8 cellular contexts compared by ENCODE assay signal in the genomic region with DNA sequence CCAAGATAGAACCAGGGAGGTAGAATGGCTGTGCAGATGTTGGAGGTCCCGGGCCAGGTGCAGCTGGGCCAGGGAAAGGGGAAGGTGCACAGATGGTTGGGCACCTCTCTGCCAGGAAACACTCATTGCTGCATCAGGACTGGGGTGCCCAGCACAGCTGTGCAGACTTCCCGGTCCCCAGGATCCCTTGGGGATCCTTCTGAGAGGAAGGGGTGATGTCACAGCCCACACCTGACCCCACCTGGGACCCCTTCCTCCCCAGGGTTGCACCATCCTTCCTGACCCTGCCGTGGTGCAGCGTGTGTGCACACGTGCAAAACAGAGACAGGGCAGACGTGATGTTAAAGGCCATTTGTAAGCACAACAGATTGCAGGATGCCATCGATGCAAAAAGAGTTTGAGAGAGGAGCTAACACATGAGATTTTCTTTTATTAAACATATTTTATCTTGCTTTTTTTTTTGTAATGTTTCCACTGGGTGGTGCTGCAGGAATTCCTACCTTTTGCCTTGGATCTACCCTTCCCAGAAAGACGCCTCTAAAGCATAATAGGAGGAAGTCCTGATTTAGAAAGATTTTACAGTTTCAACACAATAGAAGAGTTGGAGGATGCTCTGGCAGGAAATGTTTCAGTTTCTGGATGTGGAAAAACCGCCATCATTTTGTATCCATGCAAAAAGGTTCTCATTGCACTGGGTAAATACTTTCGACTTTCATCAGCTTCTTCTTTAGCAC. TPM values are rescaled to one million over a fixed set of nuclear protein-coding genes. Genes with fewer than 3 reads are reported as not detected.
A peak's percentile ranks its signal among the peaks of the same experiment; 100 is the strongest.
DNase-seq lines count a peak whose midpoint lies in the region; ATAC-seq and TF ChIP-seq lines count a peak whose summit lies in the region.
"Had no signal": no experiment of that assay in that cellular context is flagged by ENCODE, and none has a peak within 500 bp of the region (broad histone marks: within the 10 kb centered on the region; RNA-seq: fewer than 3 reads in every experiment).

No MANE protein-coding gene starts in this region.

- no peak overlapping the region for H3K27ac ChIP-seq in HCT116 (ENCODE audit: low read depth, low read length)
- peak overlapping the region; percentile 64 for H3K27ac ChIP-seq in RWPE1

- CTCF ChIA-PET in HCT116 (lab: Charles Lee): no interaction called here
- CTCF ChIA-PET in RWPE1 (lab: Yijun Ruan, JAX): interaction anchor here (0.5 to 0.6 kb wide), 2 partner anchors 249 to 540 kb away, joined by 4 read pairs; no protein-coding TSS in a partner anchor
- CTCF ChIA-PET in activated CD8-positive, alpha-beta memory T cell treated with anti-CD3 and anti-CD28 coated beads, Interleukin-2, amount 10 ng/mL, durations not matched to agents 7 days and 5 days (lab: Charles Lee): interaction anchor here (1.1 to 8.9 kb wide), 3 partner anchors 13 to 297 kb away, joined by 3 to 92 read pairs (median 5); no protein-coding TSS in a partner anchor

- no peaks in the 10 kb centered on the region for H3K9me2 ChIP-seq in HCT116 (ENCODE audit: insufficient read depth)

- BruUV-seq in HCT116 (replicated peaks; lab: Mats Ljungman, UMichigan): no TSS peak

- H3K79me2 ChIP-seq in HCT116 (ENCODE audit: insufficient read depth, low read length): peaks cover 98% of the 10 kb centered on the region

- TF ChIP-seq POLR2A in HCT116 (IDR thresholded peaks at IDR 0.05; ENCODE audit: borderline replicate concordance, extremely low read depth, insufficient read depth, insufficient read length): no peak

- RAD21 ChIA-PET in HCT116 (lab: Charles Lee; ENCODE audit: low non-redundant PET in 1 of 2, low total read pairs in 2 of 2, uncharacterized antibody in 2 of 2, unreplicated experiment in 2 of 2): no interaction called here

- H3K27ac Mint-ChIP-seq in activated CD8-positive, alpha-beta memory T cell treated with anti-CD3 and anti-CD28 coated beads, Interleukin-2, amount 10 ng/mL, durations not matched to agents 7 days and 5 days: no peak overlapping the region

- DNase-seq in HCT116 (ENCODE audit: low read depth, low spot score) (no peak), RWPE1 (ENCODE audit: low spot score) (no peak)
- no peak for DNase-seq in stimulated activated CD4-positive, alpha-beta T cell treated with anti-CD3 and anti-CD28 coated beads, Interleukin-4, amount 100 ng/mL, for 1 hour
- no peak for DNase-seq in activated CD8-positive, alpha-beta memory T cell treated with anti-CD3 and anti-CD28 coated beads, Interleukin-2, amount 10 ng/mL, durations not matched to agents 7 days and 5 days
- DNase-seq in activated CD4-positive, CD25-positive, alpha-beta regulatory T cell treated with anti-CD3 and anti-CD28 coated beads, Interleukin-2, amount 50 U/mL, for 72 hours: no peak
- DNase-seq: central memory CD4-positive, alpha-beta T cell had no signal

- H3K27me3 ChIP-seq in HCT116 (ENCODE audit: insufficient read depth, low read length) (no peaks in the 10 kb centered on the region), skeletal muscle satellite cell (ENCODE audit: control insufficient read depth, insufficient read depth, low read length) (no peaks in the 10 kb centered on the region)

- H3K27me3 Mint-ChIP-seq in activated CD8-positive, alpha-beta memory T cell treated with anti-CD3 and anti-CD28 coated beads, Interleukin-2, amount 10 ng/mL, durations not matched to agents 7 days and 5 days: no peaks in the 10 kb centered on the region

- POLR2A ChIA-PET in HCT116 (lab: Charles Lee): no interaction called here
- POLR2A ChIA-PET in RWPE1 (lab: Yijun Ruan, JAX; ENCODE audit: low non-redundant PET): no interaction called here

- TF ChIP-seq CTCF in HCT116 (IDR thresholded peaks at IDR 0.05 in 2 of 3, conservative IDR thresholded peaks at IDR 0.05 in 1 of 3; ENCODE audit: borderline replicate concordance in 1 of 3, insufficient read depth in 1 of 3, low read depth in 2 of 3, low read length in 2 of 3) (no peak), RWPE1 (conservative IDR thresholded peaks at IDR 0.05; ENCODE audit: low read depth) (no peak)

- no peak overlapping the region for H3K9ac ChIP-seq in HCT116 (ENCODE audit: low read length)
- peak overlapping the region; percentile 5 for H3K9ac ChIP-seq in skeletal muscle satellite cell (ENCODE audit: low read depth, low read length)

- ATAC-seq in HCT116 (no peak), esophagus mucosa (peak; percentile 60)
- no peak for ATAC-seq in activated CD8-positive, alpha-beta memory T cell treated with anti-CD3 and anti-CD28 coated beads, Interleukin-2, amount 10 ng/mL, durations not matched to agents 7 days and 5 days

- H2AFZ ChIP-seq in HCT116 (ENCODE audit: low read depth, low read length, poor library complexity, severe bottlenecking): no peak overlapping the region

- no peaks in the 10 kb centered on the region for H4K20me1 ChIP-seq in HCT116 (ENCODE audit: insufficient read depth)

- no peak overlapping the region for H3K4me3 ChIP-seq in HCT116 (replicated peaks in 1 of 2; ENCODE audit: low read depth in 1 of 2, low read length in 2 of 2)
- peak overlapping the region; percentile 33 for H3K4me3 ChIP-seq in skeletal muscle satellite cell (ENCODE audit: low read length)

- H3K36me3 ChIP-seq in HCT116 (ENCODE audit: control insufficient read depth in 1 of 2, insufficient read depth in 2 of 2, low read length in 2 of 2) (no peaks in the 10 kb centered on the region), skeletal muscle satellite cell (ENCODE audit: insufficient read depth, low read length) (peaks cover 53% of the 10 kb centered on the region)

- TF ChIP-seq RAD21 in HCT116 (IDR thresholded peaks at IDR 0.05; ENCODE audit: low read depth): peak; percentile 34

- H3K4me1 ChIP-seq in HCT116 (ENCODE audit: control insufficient read depth in 1 of 2, insufficient read depth in 2 of 2, low read length in 2 of 2): no peaks in the 10 kb centered on the region; a peak in 1 of 4 replicates
- H3K4me1 ChIP-seq in skeletal muscle satellite cell (ENCODE audit: control insufficient read depth, insufficient read depth, low read length): peaks cover 69% of the 10 kb centered on the region

- H3K4me3 Mint-ChIP-seq in activated CD8-positive, alpha-beta memory T cell treated with anti-CD3 and anti-CD28 coated beads, Interleukin-2, amount 10 ng/mL, durations not matched to agents 7 days and 5 days: no peak overlapping the region

- no peaks in the 10 kb centered on the region for H3K9me3 Mint-ChIP-seq in activated CD8-positive, alpha-beta memory T cell treated with anti-CD3 and anti-CD28 coated beads, Interleukin-2, amount 10 ng/mL, durations not matched to agents 7 days and 5 days (ENCODE audit: low read depth)

- H3K4me2 ChIP-seq in HCT116 (ENCODE audit: low read length) (no peak overlapping the region), skeletal muscle satellite cell (ENCODE audit: low read length) (peak overlapping the region; percentile 57)

- H3K4me1 Mint-ChIP-seq in activated CD8-positive, alpha-beta memory T cell treated with anti-CD3 and anti-CD28 coated beads, Interleukin-2, amount 10 ng/mL, durations not matched to agents 7 days and 5 days: peaks cover 76% of the 10 kb centered on the region

- H3K9me3 ChIP-seq in HCT116 (ENCODE audit: control insufficient read depth in 1 of 2, insufficient read depth in 1 of 2, low read depth in 1 of 2, low read length in 2 of 2) (no peaks in the 10 kb centered on the region), skeletal muscle satellite cell (replicated peaks; ENCODE audit: low read length) (no peaks in the 10 kb centered on the region)

- peaks cover 15% of the 10 kb centered on the region for H3K36me3 Mint-ChIP-seq in activated CD8-positive, alpha-beta memory T cell treated with anti-CD3 and anti-CD28 coated beads, Interleukin-2, amount 10 ng/mL, durations not matched to agents 7 days and 5 days

- intact Hi-C loops in HCT116 (cut with micrococcal nuclease): no loop called here

TF ChIP-seq in HCT116, 20 proteins besides CTCF, POLR2A, EP300 and RAD21:
- TF ChIP-seq CEBPB (IDR thresholded peaks at IDR 0.05; ENCODE audit: low read depth): no peak
- TF ChIP-seq SIN3A (IDR thresholded peaks at IDR 0.05; ENCODE audit: low read depth): no peak
- TF ChIP-seq POLR2AphosphoS5 (IDR thresholded peaks at IDR 0.05; ENCODE audit: low read depth, low read length): no peak
- no peak for TF ChIP-seq EGR1 (IDR thresholded peaks at IDR 0.05; ENCODE audit: low read depth)
- TF ChIP-seq YY1 (IDR thresholded peaks at IDR 0.05; ENCODE audit: extremely low read depth, insufficient replicate concordance, low read depth, low read length): no peak
- no peak for TF ChIP-seq CBX3 (IDR thresholded peaks at IDR 0.05; ENCODE audit: low read depth)
- TF ChIP-seq, protein P1, sequence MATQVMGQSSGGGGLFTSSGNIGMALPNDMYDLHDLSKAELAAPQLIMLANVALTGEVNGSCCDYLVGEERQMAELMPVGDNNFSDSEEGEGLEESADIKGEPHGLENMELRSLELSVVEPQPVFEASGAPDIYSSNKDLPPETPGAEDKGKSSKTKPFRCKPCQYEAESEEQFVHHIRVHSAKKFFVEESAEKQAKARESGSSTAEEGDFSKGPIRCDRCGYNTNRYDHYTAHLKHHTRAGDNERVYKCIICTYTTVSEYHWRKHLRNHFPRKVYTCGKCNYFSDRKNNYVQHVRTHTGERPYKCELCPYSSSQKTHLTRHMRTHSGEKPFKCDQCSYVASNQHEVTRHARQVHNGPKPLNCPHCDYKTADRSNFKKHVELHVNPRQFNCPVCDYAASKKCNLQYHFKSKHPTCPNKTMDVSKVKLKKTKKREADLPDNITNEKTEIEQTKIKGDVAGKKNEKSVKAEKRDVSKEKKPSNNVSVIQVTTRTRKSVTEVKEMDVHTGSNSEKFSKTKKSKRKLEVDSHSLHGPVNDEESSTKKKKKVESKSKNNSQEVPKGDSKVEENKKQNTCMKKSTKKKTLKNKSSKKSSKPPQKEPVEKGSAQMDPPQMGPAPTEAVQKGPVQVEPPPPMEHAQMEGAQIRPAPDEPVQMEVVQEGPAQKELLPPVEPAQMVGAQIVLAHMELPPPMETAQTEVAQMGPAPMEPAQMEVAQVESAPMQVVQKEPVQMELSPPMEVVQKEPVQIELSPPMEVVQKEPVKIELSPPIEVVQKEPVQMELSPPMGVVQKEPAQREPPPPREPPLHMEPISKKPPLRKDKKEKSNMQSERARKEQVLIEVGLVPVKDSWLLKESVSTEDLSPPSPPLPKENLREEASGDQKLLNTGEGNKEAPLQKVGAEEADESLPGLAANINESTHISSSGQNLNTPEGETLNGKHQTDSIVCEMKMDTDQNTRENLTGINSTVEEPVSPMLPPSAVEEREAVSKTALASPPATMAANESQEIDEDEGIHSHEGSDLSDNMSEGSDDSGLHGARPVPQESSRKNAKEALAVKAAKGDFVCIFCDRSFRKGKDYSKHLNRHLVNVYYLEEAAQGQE (IDR thresholded peaks at IDR 0.05; ENCODE audit: low read depth): no peak

RNA-seq across cellular contexts. Expression of gene ELK3, which starts 14.8 kb away (rescaled TPM):
- 45.6 TPM for total RNA-seq in HCT116 (2021; ENCODE audit: unreplicated experiment)
- polyA plus RNA-seq in HCT116 (2012): 42.5 and 44.0 TPM in 2 replicates
- total RNA-seq in esophagus mucosa: 45.4 TPM
- 46.6 and 58.5 TPM in 2 replicates for total RNA-seq in skeletal muscle satellite cell (2012; rRNA removed)
- total RNA-seq in activated CD8-positive, alpha-beta memory T cell treated with anti-CD3 and anti-CD28 coated beads, Interleukin-2, amount 10 ng/mL, durations not matched to agents 7 days and 5 days: 10 to 100 TPM; 16.1 to 17.1 TPM
